In genomic region chr1:176522310-176522846, GRCh38 we compare ENCODE assay signal across 14 cellular contexts.
"Had no signal": no experiment of that assay in that cellular context is flagged by ENCODE, and none has a peak within 500 bp of the region (broad histone marks: within the 10 kb centered on the region; RNA-seq: fewer than 3 reads in every experiment).

No MANE protein-coding gene starts in this region.

- DNase-seq: activated CD4-positive, alpha-beta memory T cell treated with anti-CD3 and anti-CD28 coated beads, Interleukin-2, amount 10 ng/mL, durations not matched to agents 7 days and 5 days; activated CD4-positive, alpha-beta T cell treated with anti-CD3 and anti-CD28 coated beads for 36 hours; activated gamma-delta T cell; activated naive CD8-positive, alpha-beta T cell treated with anti-CD3 and anti-CD28 coated beads for 36 hours; activated T-cell treated with anti-CD3 and anti-CD28 coated beads, Interleukin-2, amount 50 U/mL, for 48 hours; brain microvascular endothelial cell; foreskin keratinocyte; occipital lobe; psoas muscle; sigmoid colon; stimulated activated CD4-positive, alpha-beta T cell treated with anti-CD3 and anti-CD28 coated beads, Interleukin-12 subunit alpha, Interleukin-12 subunit beta, amount 100 ng/mL, for 4 hours; stimulated activated naive CD4-positive, alpha-beta T cell treated with Interleukin-2 at 50 U/mL for 16 hours; T-helper 9 cell had no signal

- ATAC-seq: activated CD4-positive, alpha-beta T cell treated with anti-CD3 and anti-CD28 coated beads for 36 hours; foreskin keratinocyte; natural killer cell treated with Interleukin-12 subunit alpha and Interleukin-12 subunit beta and Interleukin-15 and Interleukin-18, amount 100 ng/mL, for 72 hours; psoas muscle had no signal

- H3K27ac ChIP-seq: brain microvascular endothelial cell, foreskin keratinocyte, psoas muscle, sigmoid colon had no signal

- H3K4me1 ChIP-seq: foreskin keratinocyte, psoas muscle, sigmoid colon had no signal

- H3K36me3 ChIP-seq: brain microvascular endothelial cell, sigmoid colon had no signal

- H3K27me3 ChIP-seq: brain microvascular endothelial cell, sigmoid colon had no signal

- H3K9me3 ChIP-seq: psoas muscle, sigmoid colon had no signal

- H3K4me3 ChIP-seq: psoas muscle, sigmoid colon had no signal
